Comparison of ENCODE assay signal across 8 cellular contexts in the genomic region with DNA sequence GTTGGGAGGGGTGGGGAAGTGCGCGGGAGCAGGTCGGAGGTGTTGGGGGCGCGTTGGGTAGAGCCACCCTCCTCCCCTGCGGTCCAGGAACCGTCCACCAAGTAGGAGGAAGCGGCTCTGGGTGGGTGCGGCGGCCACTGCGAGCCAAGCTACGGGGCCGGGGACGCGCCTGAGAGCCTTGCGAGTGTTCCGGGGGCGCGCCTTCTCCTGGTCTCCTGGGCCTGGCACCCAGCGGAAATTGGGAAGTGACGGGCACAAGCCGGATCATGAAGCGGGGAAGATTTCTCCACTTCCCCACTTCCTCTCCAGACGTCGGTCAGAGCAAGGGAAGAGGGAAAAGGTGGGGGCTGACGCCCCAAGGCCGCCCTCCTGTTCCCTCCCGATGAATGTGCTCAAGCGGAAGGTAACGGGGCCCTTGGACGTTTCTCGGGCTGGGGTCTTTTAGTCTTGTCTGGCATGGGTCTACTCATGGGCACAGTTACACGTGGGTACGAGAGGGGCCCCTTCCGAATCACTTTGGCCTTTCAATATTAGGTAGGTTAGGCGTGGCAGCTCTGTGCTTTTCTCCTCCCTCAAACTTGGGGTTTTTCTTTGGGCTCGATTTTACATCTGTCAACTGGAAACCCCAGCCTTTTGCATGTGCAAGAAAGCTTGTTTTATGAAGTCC. TPM values are rescaled to one million over a fixed set of nuclear protein-coding genes. Genes with fewer than 3 reads are reported as not detected.
DNase-seq lines count a peak whose midpoint lies in the region; ATAC-seq, FAIRE-seq and TF ChIP-seq lines count a peak whose summit lies in the region.

No MANE protein-coding gene starts in this region.

- H3K36me3 ChIP-seq in duodenal mucosa (ENCODE audit: control insufficient read depth in 1 of 2, insufficient read depth in 2 of 2, low read length in 2 of 2) (peaks cover 0 to 7% of the 10 kb centered on the region in 2 donors), muscle layer of duodenum (ENCODE audit: control insufficient read depth in 1 of 2, insufficient read depth in 2 of 2, low read length in 2 of 2) (peaks cover 0 to 4% of the 10 kb centered on the region in 2 donors)

- H3K9me3 ChIP-seq in duodenal mucosa (ENCODE audit: control insufficient read depth in 1 of 2, low read length in 2 of 2) (no peaks in the 10 kb centered on the region), muscle layer of duodenum (ENCODE audit: control insufficient read depth in 1 of 2, low read length in 2 of 2) (no peaks in the 10 kb centered on the region)

- no peak for FAIRE-seq in GM12891 (lab: Jason Lieb, UNC)

- no peaks in the 10 kb centered on the region for H3K27me3 ChIP-seq in duodenal mucosa (ENCODE audit: control insufficient read depth in 1 of 2, insufficient read depth in 2 of 2, low read length in 2 of 2)
- no peaks in the 10 kb centered on the region for H3K27me3 ChIP-seq in muscle layer of duodenum (ENCODE audit: low read depth, low read length)

- TF ChIP-seq POLR2A in GM12891 (IDR thresholded peaks at IDR 0.05; ENCODE audit: low read depth, low read length), result no peak

- DNase-seq in GM12891 (ENCODE audit: insufficient read length, low spot score), result no peak
- peak; percentile 85 for DNase-seq in RKO (ENCODE audit: low spot score)
- DNase-seq in NCI-H2107 treated with DMSO at 0.1 percent for 48 hours (lab: John Stamatoyannopoulos, UW; ENCODE audit: unreplicated experiment), result no peak
- no peak for DNase-seq in NCI-H1694 (lab: John Stamatoyannopoulos, UW)

- no peak for TF ChIP-seq CTCF in 22Rv1 (IDR thresholded peaks at IDR 0.05)

- H3K4me1 ChIP-seq in duodenal mucosa (ENCODE audit: control insufficient read depth in 1 of 2, insufficient read depth in 2 of 2, low read length in 2 of 2) (peaks cover 21 to 38% of the 10 kb centered on the region in 2 donors), muscle layer of duodenum (ENCODE audit: control insufficient read depth in 1 of 2, insufficient read depth in 2 of 2, low read length in 2 of 2) (peaks cover 10 to 38% of the 10 kb centered on the region in 2 donors)

- no peak for ATAC-seq in HG03097 (IDR thresholded peaks at IDR 0.05; ENCODE audit: low FRiP score, unreplicated experiment)

- H3K27ac ChIP-seq in 22Rv1 (peak overlapping the region; percentile 97), duodenal mucosa (ENCODE audit: low read depth, low read length) (peak overlapping the region; percentile 93), muscle layer of duodenum (ENCODE audit: low read length) (peak overlapping the region; percentile 84)

- H3K4me3 ChIP-seq in duodenal mucosa (ENCODE audit: low read depth in 1 of 2, low read length in 2 of 2) (peak overlapping the region; percentile 97 to 100), muscle layer of duodenum (ENCODE audit: low read depth in 1 of 2, low read length in 2 of 2) (peak overlapping the region; percentile 86 to 91)

- H3K9ac ChIP-seq in duodenal mucosa (ENCODE audit: low read depth in 1 of 2, low read length in 2 of 2), result peak overlapping the region; percentile 94 to 98

TF ChIP-seq in GM12891, 5 proteins besides CTCF, POLR2A, EP300 and RAD21:
- peak; percentile 31; the same call in 1 of the 2 replicates for TF ChIP-seq SPI1 (IDR thresholded peaks at IDR 0.05; ENCODE audit: low read depth, low read length)
- 0 out of 2 replicates have a peak, but pooled peaks have one; percentile 12 for TF ChIP-seq POU2F2 (IDR thresholded peaks at IDR 0.05; ENCODE audit: low read depth, low read length)
- no peak for TF ChIP-seq POLR2AphosphoS5 (IDR thresholded peaks at IDR 0.05; ENCODE audit: low read depth, low read length)

RNA-seq across cellular contexts. Expression of a gene that starts 0.9 kb away (rescaled TPM):
- polyA plus RNA-seq in GM12891 (2012; ENCODE audit: low read depth, missing spikeins), result 47.4 TPM

RNA-seq across cellular contexts. Expression of a gene that starts 21.2 kb away (rescaled TPM):
- 166 TPM for polyA plus RNA-seq in GM12891 (2012; ENCODE audit: low read depth, missing spikeins)

RNA-seq across cellular contexts. Expression of a gene that starts 24.3 kb away (rescaled TPM):
- polyA plus RNA-seq in GM12891 (2012; ENCODE audit: low read depth, missing spikeins), result 39.5 TPM

RNA-seq across cellular contexts. Expression of a gene that starts 24.4 kb away (rescaled TPM):
- 0.08 TPM for polyA plus RNA-seq in GM12891 (2012; ENCODE audit: low read depth, missing spikeins)

RNA-seq across cellular contexts. Expression of a gene that starts 48.9 kb away (rescaled TPM):
- 0.36 TPM for polyA plus RNA-seq in GM12891 (2012; ENCODE audit: low read depth, missing spikeins)
